In genomic region chr6:3409699-3410384, GRCh38 we compare ENCODE assay signal across 17 cellular contexts. TPM values are rescaled to one million over a fixed set of nuclear protein-coding genes. Genes with fewer than 3 reads are reported as not detected.
A peak's percentile ranks its signal among the peaks of the same experiment; 100 is the strongest.
DNase-seq lines count a peak whose midpoint lies in the region; ATAC-seq, FAIRE-seq and TF ChIP-seq lines count a peak whose summit lies in the region.
"Had no signal": no experiment of that assay in that cellular context is flagged by ENCODE, and none has a peak within 500 bp of the region (broad histone marks: within the 10 kb centered on the region; RNA-seq: fewer than 3 reads in every experiment).

No MANE protein-coding gene starts in this region.

- H3K27me3 ChIP-seq in bronchial epithelial cell (ENCODE audit: control insufficient read depth, insufficient read depth, low read length) (no peaks in the 10 kb centered on the region), liver (ENCODE audit: control insufficient read depth in 4 of 4, insufficient read depth in 4 of 4, low read length in 3 of 4) (no peaks in the 10 kb centered on the region), stomach (no peaks in the 10 kb centered on the region)

- TF ChIP-seq POLR2A in stomach (IDR thresholded peaks at IDR 0.05): no peak

- H3K9ac ChIP-seq in liver (ENCODE audit: low read depth in 1 of 2, low read length in 2 of 2): peak overlapping the region in 1 of 2 donors; percentile 6

- TF ChIP-seq RAD21 in liver (IDR thresholded peaks at IDR 0.05): peak; percentile 56 to 65

- no peak overlapping the region for H3K4me3 ChIP-seq in bronchial epithelial cell (ENCODE audit: low read depth, low read length)
- no peak overlapping the region for H3K4me3 ChIP-seq in liver (ENCODE audit: low read depth in 1 of 3, low read length in 3 of 3)
- H3K4me3 ChIP-seq in stomach: no peak overlapping the region

- H3K9me3 ChIP-seq in liver (ENCODE audit: control insufficient read depth in 4 of 4, low read length in 3 of 4) (no peaks in the 10 kb centered on the region), stomach (no peaks in the 10 kb centered on the region)

- WGBS in liver: 27% methylated on average over 13 of the region's 13 CpGs
- 34 to 71% (median 46%) methylated on average over 13 of the region's 13 CpGs for WGBS in stomach, 5 donors

- no peak for TF ChIP-seq EP300 in stomach (IDR thresholded peaks at IDR 0.05)

- no peak for ATAC-seq in GM21619 (IDR thresholded peaks at IDR 0.05; ENCODE audit: unreplicated experiment)
- ATAC-seq: stimulated activated naive CD8-positive, alpha-beta T cell treated with anti-CD3 and anti-CD28 coated beads, Interleukin-15, amount 100 ng/mL, for 72 hours had no signal

- FAIRE-seq in bronchial epithelial cell (lab: Jason Lieb, UNC): no peak
- FAIRE-seq: TTC549 had no signal

- H3K36me3 ChIP-seq in bronchial epithelial cell (ENCODE audit: control insufficient read depth, insufficient read depth, low read length) (peaks cover 1% of the 10 kb centered on the region), liver (ENCODE audit: control insufficient read depth in 4 of 4, insufficient read depth in 3 of 4, low read depth in 1 of 4, low read length in 3 of 4) (peaks cover 0 to 7% (median 5%) of the 10 kb centered on the region in 4 donors), stomach (peaks cover 0 to 14% (median 0%) of the 10 kb centered on the region in 4 donors)

- TF ChIP-seq CTCF in bronchial epithelial cell (IDR thresholded peaks at IDR 0.05; ENCODE audit: insufficient read depth, low read length, severe bottlenecking) (no peak), liver (IDR thresholded peaks at IDR 0.05; ENCODE audit: low read depth, low read length, missing input control) (no peak), stomach (IDR thresholded peaks at IDR 0.05) (no peak)

- intact Hi-C loops in stomach (cut with DNase I; ENCODE audit: low total_unique reads): no loop called here

- H3K27ac ChIP-seq in liver (ENCODE audit: low read depth in 1 of 2, low read length in 2 of 2): peak overlapping the region; percentile 80 to 83
- H3K27ac ChIP-seq in stomach: peak overlapping the region; percentile 67 to 86 (median 76)
- H3K27ac ChIP-seq in caudate nucleus (ENCODE audit: low read depth, low read length): no peak overlapping the region

- peaks cover 11 to 64% (median 60%) of the 10 kb centered on the region in 4 donors for H3K4me1 ChIP-seq in liver (ENCODE audit: control insufficient read depth in 4 of 4, insufficient read depth in 4 of 4, low read length in 3 of 4)
- H3K4me1 ChIP-seq in stomach: peaks cover 12 to 52% (median 38%) of the 10 kb centered on the region in 4 donors

- DNase-seq in NCI-H2107 (lab: John Stamatoyannopoulos, UW) (peak; percentile 22), NCI-H2107 treated with DMSO at 0.1 percent for 48 hours (lab: John Stamatoyannopoulos, UW; ENCODE audit: unreplicated experiment) (no peak), bronchial epithelial cell (ENCODE audit: low read depth) (peak; percentile 54), stomach (peak; percentile 81), C1 segment of cervical spinal cord (lab: John Stamatoyannopoulos, UW) (no peak), caudate nucleus (lab: John Stamatoyannopoulos, UW) (no peak)
- DNase-seq: 8988T; activated effector memory CD4-positive, alpha-beta T cell treated with anti-CD3 and anti-CD28 coated beads, Interleukin-2, amount 50 U/mL, for 16 hours; CD4-positive, CD25-positive, alpha-beta regulatory T cell; GDM1; NCI-H2081; NK-92 treated with Interleukin-12 subunit alpha and Interleukin-12 subunit beta, amount 100 ng/mL, for 24 hours; SIG-M5; stimulated activated naive CD8-positive, alpha-beta T cell treated with anti-CD3 and anti-CD28 coated beads, Interleukin-15, amount 100 ng/mL, for 72 hours had no signal

TF ChIP-seq in liver, 16 proteins besides CTCF, POLR2A, EP300 and RAD21:
- TF ChIP-seq NR2F2 (IDR thresholded peaks at IDR 0.05): no peak
- peak; percentile 88 for TF ChIP-seq ZBTB33 (IDR thresholded peaks at IDR 0.05)
- TF ChIP-seq, protein P1, sequence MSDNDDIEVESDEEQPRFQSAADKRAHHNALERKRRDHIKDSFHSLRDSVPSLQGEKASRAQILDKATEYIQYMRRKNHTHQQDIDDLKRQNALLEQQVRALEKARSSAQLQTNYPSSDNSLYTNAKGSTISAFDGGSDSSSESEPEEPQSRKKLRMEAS (IDR thresholded peaks at IDR 0.05): peak; percentile 95
- TF ChIP-seq GABPA (IDR thresholded peaks at IDR 0.05 in 1 of 2, conservative IDR thresholded peaks at IDR 0.05 in 1 of 2): no peak
- peak; percentile 57 for TF ChIP-seq FOXA1 (IDR thresholded peaks at IDR 0.05)
- TF ChIP-seq TAF1 (conservative IDR thresholded peaks at IDR 0.05): peak; percentile 54
- TF ChIP-seq SP1 (IDR thresholded peaks at IDR 0.05): peak; percentile 82
- TF ChIP-seq YY1 (IDR thresholded peaks at IDR 0.05): peak; percentile 83
- TF ChIP-seq HNF4A (conservative IDR thresholded peaks at IDR 0.05): peak; percentile 79 to 85
- TF ChIP-seq EGR1 (IDR thresholded peaks at IDR 0.05; ENCODE audit: low read depth in 2 of 2): peak in 1 of 2 donors; percentile 76
- peak; percentile 67 for TF ChIP-seq FOXA2 (IDR thresholded peaks at IDR 0.05)
- TF ChIP-seq JUND (IDR thresholded peaks at IDR 0.05): peak; percentile 54 to 84
- TF ChIP-seq RXRA (IDR thresholded peaks at IDR 0.05): peak; percentile 88 to 95
- TF ChIP-seq, protein P2, sequence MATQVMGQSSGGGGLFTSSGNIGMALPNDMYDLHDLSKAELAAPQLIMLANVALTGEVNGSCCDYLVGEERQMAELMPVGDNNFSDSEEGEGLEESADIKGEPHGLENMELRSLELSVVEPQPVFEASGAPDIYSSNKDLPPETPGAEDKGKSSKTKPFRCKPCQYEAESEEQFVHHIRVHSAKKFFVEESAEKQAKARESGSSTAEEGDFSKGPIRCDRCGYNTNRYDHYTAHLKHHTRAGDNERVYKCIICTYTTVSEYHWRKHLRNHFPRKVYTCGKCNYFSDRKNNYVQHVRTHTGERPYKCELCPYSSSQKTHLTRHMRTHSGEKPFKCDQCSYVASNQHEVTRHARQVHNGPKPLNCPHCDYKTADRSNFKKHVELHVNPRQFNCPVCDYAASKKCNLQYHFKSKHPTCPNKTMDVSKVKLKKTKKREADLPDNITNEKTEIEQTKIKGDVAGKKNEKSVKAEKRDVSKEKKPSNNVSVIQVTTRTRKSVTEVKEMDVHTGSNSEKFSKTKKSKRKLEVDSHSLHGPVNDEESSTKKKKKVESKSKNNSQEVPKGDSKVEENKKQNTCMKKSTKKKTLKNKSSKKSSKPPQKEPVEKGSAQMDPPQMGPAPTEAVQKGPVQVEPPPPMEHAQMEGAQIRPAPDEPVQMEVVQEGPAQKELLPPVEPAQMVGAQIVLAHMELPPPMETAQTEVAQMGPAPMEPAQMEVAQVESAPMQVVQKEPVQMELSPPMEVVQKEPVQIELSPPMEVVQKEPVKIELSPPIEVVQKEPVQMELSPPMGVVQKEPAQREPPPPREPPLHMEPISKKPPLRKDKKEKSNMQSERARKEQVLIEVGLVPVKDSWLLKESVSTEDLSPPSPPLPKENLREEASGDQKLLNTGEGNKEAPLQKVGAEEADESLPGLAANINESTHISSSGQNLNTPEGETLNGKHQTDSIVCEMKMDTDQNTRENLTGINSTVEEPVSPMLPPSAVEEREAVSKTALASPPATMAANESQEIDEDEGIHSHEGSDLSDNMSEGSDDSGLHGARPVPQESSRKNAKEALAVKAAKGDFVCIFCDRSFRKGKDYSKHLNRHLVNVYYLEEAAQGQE (IDR thresholded peaks at IDR 0.05): peak; percentile 52
- TF ChIP-seq HNF4G (IDR thresholded peaks at IDR 0.05): peak; percentile 54
- TF ChIP-seq, protein P3, sequence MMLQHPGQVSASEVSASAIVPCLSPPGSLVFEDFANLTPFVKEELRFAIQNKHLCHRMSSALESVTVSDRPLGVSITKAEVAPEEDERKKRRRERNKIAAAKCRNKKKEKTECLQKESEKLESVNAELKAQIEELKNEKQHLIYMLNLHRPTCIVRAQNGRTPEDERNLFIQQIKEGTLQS (IDR thresholded peaks at IDR 0.05): peak; percentile 60

RNA-seq across cellular contexts. Expression of gene SLC22A23, which starts 47.0 kb away (rescaled TPM):
- total RNA-seq in bronchial epithelial cell (18.7 and 20.6 TPM in 2 replicates), liver (10 to 100 TPM; 29.4 to 45.4 TPM), stomach (100 to 1,000 TPM in 2 of 5 donors, 10 to 100 TPM in 3; 18.1 to 241 (median 45.5) TPM)
- polyA plus RNA-seq in liver (1 to 10 TPM; 4.9 to 9.9 TPM), stomach (10 to 100 TPM in 1 of 3 donors, 1 to 10 TPM in 2; 5.9 to 12.1 (median 6.5) TPM)

Comparison
In these comparisons a context has a peak if more than half of its experiments do, and no peak if none do; other contexts are left out.
1. DNase-seq: peak in NCI-H2107 (single experiment), bronchial epithelial cell (single experiment) and stomach (single experiment); none in NCI-H2107 treated with DMSO at 0.1 percent for 48 hours (single experiment), C1 segment of cervical spinal cord (0 of 14) and caudate nucleus (0 of 61).